1 cellular context compared by ENCODE assay signal in the genomic region with DNA sequence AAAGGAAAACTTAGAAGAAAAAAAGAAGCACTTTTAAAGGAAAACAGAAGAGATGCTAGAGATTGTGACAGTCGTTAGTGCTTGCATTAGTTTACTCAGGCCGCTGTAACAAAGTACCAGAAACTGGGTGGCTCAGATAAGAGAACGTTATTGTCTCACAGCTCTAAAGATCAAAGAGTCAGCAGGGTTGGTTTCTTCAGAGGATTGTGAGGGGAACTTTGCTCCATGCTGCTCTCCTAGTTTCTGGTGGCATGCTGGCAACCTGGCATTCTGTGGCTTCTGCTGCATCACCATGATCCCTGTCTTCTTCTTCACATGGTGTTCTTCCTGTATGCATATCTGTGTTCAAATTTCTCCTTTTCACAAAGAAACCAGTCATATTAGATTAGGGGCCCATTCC.
TF ChIP-seq lines count a peak whose summit lies in the region.

No MANE protein-coding gene starts in this region.

TF ChIP-seq in K562, 482 proteins besides CTCF, POLR2A, EP300 and RAD21 (continued from another document):
- TF ChIP-seq RREB1 (CRISPR knock-in tag; IDR thresholded peaks at IDR 0.05), result no peak
